Comparison of ENCODE assay signal across 1 cellular context in the genomic region with DNA sequence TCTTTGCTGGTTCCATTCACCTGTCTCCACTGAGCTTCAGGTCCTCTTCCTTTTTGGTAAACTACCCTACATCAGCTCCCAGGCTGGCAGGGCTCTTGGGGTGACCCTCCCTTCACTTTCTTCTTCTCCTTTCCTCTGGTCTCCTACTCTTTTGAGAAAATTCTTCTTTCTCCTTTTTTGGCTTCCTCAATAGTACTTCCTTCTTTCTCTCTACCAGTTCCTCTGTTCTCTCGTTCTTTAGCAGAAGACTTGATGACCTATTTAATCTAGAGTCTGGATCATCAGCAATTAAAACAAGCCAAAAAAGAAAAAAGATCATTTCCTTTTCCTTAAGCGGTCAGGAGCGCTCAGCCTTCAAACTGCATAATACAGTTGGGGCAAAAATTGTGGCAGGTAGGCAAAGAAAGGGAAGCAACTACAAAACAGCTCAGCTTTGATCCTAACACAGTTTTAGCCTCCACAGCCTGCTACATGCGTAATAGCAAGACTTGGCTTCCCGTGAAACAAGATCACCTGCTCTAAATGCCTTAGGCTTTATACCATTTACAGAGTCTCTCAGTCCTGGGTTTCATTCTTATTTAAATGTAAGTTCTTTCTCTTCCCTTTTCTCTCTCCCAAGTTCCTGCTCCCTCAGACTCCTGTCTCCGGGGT.
TF ChIP-seq lines count a peak whose summit lies in the region.

No MANE protein-coding gene starts in this region.

TF ChIP-seq in K562, 482 proteins besides CTCF, POLR2A, EP300 and RAD21 (continued from another document):
- TF ChIP-seq, protein P1, sequence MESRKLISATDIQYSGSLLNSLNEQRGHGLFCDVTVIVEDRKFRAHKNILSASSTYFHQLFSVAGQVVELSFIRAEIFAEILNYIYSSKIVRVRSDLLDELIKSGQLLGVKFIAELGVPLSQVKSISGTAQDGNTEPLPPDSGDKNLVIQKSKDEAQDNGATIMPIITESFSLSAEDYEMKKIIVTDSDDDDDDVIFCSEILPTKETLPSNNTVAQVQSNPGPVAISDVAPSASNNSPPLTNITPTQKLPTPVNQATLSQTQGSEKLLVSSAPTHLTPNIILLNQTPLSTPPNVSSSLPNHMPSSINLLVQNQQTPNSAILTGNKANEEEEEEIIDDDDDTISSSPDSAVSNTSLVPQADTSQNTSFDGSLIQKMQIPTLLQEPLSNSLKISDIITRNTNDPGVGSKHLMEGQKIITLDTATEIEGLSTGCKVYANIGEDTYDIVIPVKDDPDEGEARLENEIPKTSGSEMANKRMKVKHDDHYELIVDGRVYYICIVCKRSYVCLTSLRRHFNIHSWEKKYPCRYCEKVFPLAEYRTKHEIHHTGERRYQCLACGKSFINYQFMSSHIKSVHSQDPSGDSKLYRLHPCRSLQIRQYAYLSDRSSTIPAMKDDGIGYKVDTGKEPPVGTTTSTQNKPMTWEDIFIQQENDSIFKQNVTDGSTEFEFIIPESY (CRISPR knock-in tag; IDR thresholded peaks at IDR 0.05) = peak; percentile 77; the same call in 1 of the 2 replicates
